9 cellular contexts compared by ENCODE assay signal in the genomic region with DNA sequence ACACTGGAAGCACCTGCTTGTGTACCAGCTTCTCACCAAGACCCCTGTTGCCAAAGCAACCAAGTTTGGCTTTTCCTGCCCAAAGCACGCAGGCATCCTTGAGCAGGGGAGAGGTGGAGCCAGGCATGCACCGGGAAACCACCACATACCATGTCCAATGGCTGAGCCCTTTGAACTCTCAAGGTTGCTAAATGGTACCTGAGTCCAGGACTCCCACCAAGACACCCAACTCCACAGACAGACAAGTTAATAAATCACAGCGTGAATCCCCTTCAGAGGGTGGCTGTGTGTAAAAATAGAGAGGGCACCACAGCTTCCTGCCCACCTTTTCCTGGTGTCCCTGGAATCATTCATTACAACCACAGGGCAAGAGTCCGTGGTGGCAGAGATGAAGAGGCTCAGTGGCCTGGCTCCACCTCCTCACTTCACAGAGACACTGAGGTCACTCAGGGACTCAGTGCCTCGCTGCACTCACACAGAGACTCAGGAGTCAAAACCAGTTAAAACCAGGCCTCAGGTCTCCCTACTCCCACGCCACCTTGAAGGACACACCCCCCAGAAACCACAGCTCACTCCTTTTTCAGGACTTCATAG.
DNase-seq lines count a peak whose midpoint lies in the region; ATAC-seq and TF ChIP-seq lines count a peak whose summit lies in the region.
"Had no signal": no experiment of that assay in that cellular context is flagged by ENCODE, and none has a peak within 500 bp of the region (broad histone marks: within the 10 kb centered on the region; RNA-seq: fewer than 3 reads in every experiment).

No MANE protein-coding gene starts in this region.

- no peaks in the 10 kb centered on the region for H3K27me3 ChIP-seq in gastrocnemius medialis

- H3K27ac ChIP-seq in gastrocnemius medialis, result peak overlapping the region in 1 of 4 donors; percentile 61
- H3K27ac ChIP-seq: parathyroid adenoma had no signal

- peaks cover 24% of the 10 kb centered on the region for H3K4me1 Mint-ChIP-seq in activated CD8-positive, alpha-beta memory T cell treated with anti-CD3 and anti-CD28 coated beads, Interleukin-2, amount 10 ng/mL, durations not matched to agents 7 days and 5 days

- no peaks in the 10 kb centered on the region for H3K36me3 Mint-ChIP-seq in activated CD8-positive, alpha-beta memory T cell treated with anti-CD3 and anti-CD28 coated beads, Interleukin-2, amount 10 ng/mL, durations not matched to agents 7 days and 5 days

- TF ChIP-seq CTCF in gastrocnemius medialis (IDR thresholded peaks at IDR 0.05 in 4 of 5, conservative IDR thresholded peaks at IDR 0.05 in 1 of 5), result no peak

- peak; percentile 85 for ATAC-seq in HG02870 (IDR thresholded peaks at IDR 0.05; ENCODE audit: unreplicated experiment)
- ATAC-seq in activated CD8-positive, alpha-beta memory T cell treated with anti-CD3 and anti-CD28 coated beads, Interleukin-2, amount 10 ng/mL, durations not matched to agents 7 days and 5 days, result no peak
- ATAC-seq in gastrocnemius medialis, result no peak

- CTCF ChIA-PET in activated CD8-positive, alpha-beta memory T cell treated with anti-CD3 and anti-CD28 coated beads, Interleukin-2, amount 10 ng/mL, durations not matched to agents 7 days and 5 days (lab: Charles Lee), result interaction anchor here (0.9 kb wide), 1 partner anchor 10 kb away, joined by 3 read pairs; no protein-coding TSS in a partner anchor

- peaks cover 30% of the 10 kb centered on the region for H3K27me3 Mint-ChIP-seq in activated CD8-positive, alpha-beta memory T cell treated with anti-CD3 and anti-CD28 coated beads, Interleukin-2, amount 10 ng/mL, durations not matched to agents 7 days and 5 days

- in situ Hi-C loops in gastrocnemius medialis (cut with MboI; ENCODE audit: low sequenced_read_pairs in 4 of 4), result no loop called here

- no peaks in the 10 kb centered on the region for H3K36me3 ChIP-seq in gastrocnemius medialis

- H3K4me3 Mint-ChIP-seq in activated CD8-positive, alpha-beta memory T cell treated with anti-CD3 and anti-CD28 coated beads, Interleukin-2, amount 10 ng/mL, durations not matched to agents 7 days and 5 days, result no peak overlapping the region

- H3K4me3 ChIP-seq in gastrocnemius medialis, result no peak overlapping the region

- peak; percentile 38 for DNase-seq in stimulated activated CD4-positive, alpha-beta T cell treated with anti-CD3 and anti-CD28 coated beads, Interleukin-15, amount 100 ng/mL, for 24 hours
- DNase-seq in stimulated activated CD4-positive, alpha-beta T cell treated with anti-CD3 and anti-CD28 coated beads, Interleukin-12 subunit alpha, Interleukin-12 subunit beta, amount 100 ng/mL, for 4 hours, result no peak
- DNase-seq in activated CD8-positive, alpha-beta memory T cell treated with anti-CD3 and anti-CD28 coated beads, Interleukin-2, amount 10 ng/mL, durations not matched to agents 7 days and 5 days, result peak; percentile 44
- no peak for DNase-seq in NCI-H1048 (lab: John Stamatoyannopoulos, UW)
- DNase-seq in DMS114 treated with DMSO at 0.1 percent for 48 hours (lab: John Stamatoyannopoulos, UW; ENCODE audit: unreplicated experiment), result no peak
- no peak for DNase-seq in SHP77 (lab: John Stamatoyannopoulos, UW)
- no peak for DNase-seq in gastrocnemius medialis

- peaks cover 19 to 26% of the 10 kb centered on the region in 2 donors for H3K4me1 ChIP-seq in gastrocnemius medialis

- TF ChIP-seq POLR2A in gastrocnemius medialis (IDR thresholded peaks at IDR 0.05), result no peak

- no peak overlapping the region for H3K27ac Mint-ChIP-seq in activated CD8-positive, alpha-beta memory T cell treated with anti-CD3 and anti-CD28 coated beads, Interleukin-2, amount 10 ng/mL, durations not matched to agents 7 days and 5 days

- H3K9me3 Mint-ChIP-seq in activated CD8-positive, alpha-beta memory T cell treated with anti-CD3 and anti-CD28 coated beads, Interleukin-2, amount 10 ng/mL, durations not matched to agents 7 days and 5 days (ENCODE audit: low read depth), result no peaks in the 10 kb centered on the region

- intact Hi-C loops in gastrocnemius medialis (cut with DNase I; ENCODE audit: low total_unique reads), result loop anchor here (5.0 kb wide), 1 partner anchor 168 kb away; no protein-coding TSS in a partner anchor

- no peaks in the 10 kb centered on the region for H3K9me3 ChIP-seq in gastrocnemius medialis

Comparison
In these comparisons a context has a peak if more than half of its experiments do, and no peak if none do; other contexts are left out.
1. DNase-seq: peak in stimulated activated CD4-positive, alpha-beta T cell treated with anti-CD3 and anti-CD28 coated beads, Interleukin-15, amount 100 ng/mL, for 24 hours (single experiment) and activated CD8-positive, alpha-beta memory T cell treated with anti-CD3 and anti-CD28 coated beads, Interleukin-2, amount 10 ng/mL, durations not matched to agents 7 days and 5 days (single experiment); none in stimulated activated CD4-positive, alpha-beta T cell treated with anti-CD3 and anti-CD28 coated beads, Interleukin-12 subunit alpha, Interleukin-12 subunit beta, amount 100 ng/mL, for 4 hours (single experiment), NCI-H1048 (single experiment), DMS114 treated with DMSO at 0.1 percent for 48 hours (single experiment), SHP77 (0 of 2) and gastrocnemius medialis (0 of 2).